ENCODE assay signal across 10 cellular contexts in genomic region chrX:74890676-74891430, GRCh38. TPM values are rescaled to one million over a fixed set of nuclear protein-coding genes. Genes with fewer than 3 reads are reported as not detected.
A peak's percentile ranks its signal among the peaks of the same experiment; 100 is the strongest.
DNase-seq lines count a peak whose midpoint lies in the region; ATAC-seq lines count a peak whose summit lies in the region.
"Had no signal": no experiment of that assay in that cellular context is flagged by ENCODE, and none has a peak within 500 bp of the region (broad histone marks: within the 10 kb centered on the region; RNA-seq: fewer than 3 reads in every experiment).

No MANE protein-coding gene starts in this region.

- ATAC-seq in GM18511 (IDR thresholded peaks at IDR 0.05; ENCODE audit: unreplicated experiment) (peak; percentile 97), GM19455 (IDR thresholded peaks at IDR 0.05; ENCODE audit: unreplicated experiment) (peak; percentile 89), HG02943 (IDR thresholded peaks at IDR 0.05; ENCODE audit: low read depth, unreplicated experiment) (peak; percentile 83)

- DNase-seq in SK-N-DZ (ENCODE audit: low spot score) (peak; percentile 31), NCI-H1048 (lab: John Stamatoyannopoulos, UW) (no peak), H4 (ENCODE audit: low spot score) (no peak), NCI-H1694 (lab: John Stamatoyannopoulos, UW) (no peak)
- no peak for DNase-seq in activated CD4-positive, alpha-beta T cell treated with anti-CD3 and anti-CD28 coated beads for 4 hours
- DNase-seq: KBM-7, NCI-H345 had no signal

RNA-seq across cellular contexts. Expression of gene NEXMIF, which starts 34.4 kb away (rescaled TPM):
- polyA plus RNA-seq in SK-N-DZ (2014; cell fraction: cytosol; rRNA removed), result 1.2 and 1.6 TPM in 2 replicates
- polyA plus RNA-seq in SK-N-DZ (2014; cell fraction: nucleus; rRNA removed), result 0.67 and 0.76 TPM in 2 replicates
- total RNA-seq in H4 (2014; rRNA removed; shearing (Covaris generic)), result not detected in 2 replicates
